8 cellular contexts compared by ENCODE assay signal in genomic region chr5:35198096-35198495, GRCh38. TPM values are rescaled to one million over a fixed set of nuclear protein-coding genes. Genes with fewer than 3 reads are reported as not detected.
DNase-seq lines count a peak whose midpoint lies in the region; ATAC-seq and TF ChIP-seq lines count a peak whose summit lies in the region.
"Had no signal": no experiment of that assay in that cellular context is flagged by ENCODE, and none has a peak within 500 bp of the region (broad histone marks: within the 10 kb centered on the region; RNA-seq: fewer than 3 reads in every experiment).

No MANE protein-coding gene starts in this region.

- H3K4me3 ChIP-seq in adrenal gland, result no peak overlapping the region
- H3K4me3 ChIP-seq: suprapubic skin had no signal

- H3K36me3 Mint-ChIP-seq in type B pancreatic cell, result no peaks in the 10 kb centered on the region

- peaks cover 19 to 23% of the 10 kb centered on the region in 2 donors for H3K4me1 ChIP-seq in adrenal gland (replicated peaks in 1 of 2)

- H3K27ac Mint-ChIP-seq in type B pancreatic cell, result peak overlapping the region; percentile 5

- intact Hi-C loops in adrenal gland (cut with DNase I), result no loop called here

- TF ChIP-seq EP300 in Ishikawa (IDR thresholded peaks at IDR 0.05; ENCODE audit: borderline replicate concordance), result no peak

- ATAC-seq in GM19324 (IDR thresholded peaks at IDR 0.05; ENCODE audit: low FRiP score, unreplicated experiment), result no peak

- no peaks in the 10 kb centered on the region for H3K9me3 Mint-ChIP-seq in type B pancreatic cell

- TF ChIP-seq CTCF in adrenal gland (IDR thresholded peaks at IDR 0.05) (no peak), type B pancreatic cell (conservative IDR thresholded peaks at IDR 0.05) (no peak)

- DNase-seq in adrenal gland (peak; percentile 70 to 88 (median 80)), left kidney (ENCODE audit: low read depth, low spot score) (peak; percentile 81), type B pancreatic cell (ENCODE audit: extremely low spot score, unreplicated experiment) (no peak), activated gamma-delta T cell (lab: John Stamatoyannopoulos, UW) (no peak)
- DNase-seq in effector CD8-positive, alpha-beta T cell (lab: John Stamatoyannopoulos, UW), result no peak

- no peaks in the 10 kb centered on the region for H3K36me3 ChIP-seq in adrenal gland (replicated peaks in 1 of 2)
- H3K36me3 ChIP-seq: suprapubic skin had no signal

- TF ChIP-seq POLR2A in adrenal gland (IDR thresholded peaks at IDR 0.05), result no peak

- TF ChIP-seq RAD21 in Ishikawa (IDR thresholded peaks at IDR 0.05; ENCODE audit: low read depth), result no peak

- no peak overlapping the region for H3K27ac ChIP-seq in adrenal gland

- H3K27me3 Mint-ChIP-seq in type B pancreatic cell, result no peaks in the 10 kb centered on the region

- H3K27me3 ChIP-seq in adrenal gland, result no peaks in the 10 kb centered on the region
- H3K27me3 ChIP-seq: suprapubic skin had no signal

- 8 to 24% (median 17%) methylated on average over 4 of the region's 4 CpGs for WGBS in adrenal gland, 4 donors

- H3K9me3 ChIP-seq in adrenal gland (replicated peaks in 1 of 3), result no peaks in the 10 kb centered on the region
- H3K9me3 ChIP-seq: suprapubic skin had no signal

- peak overlapping the region; percentile 20 for H3K4me3 Mint-ChIP-seq in type B pancreatic cell

- H3K4me1 Mint-ChIP-seq in type B pancreatic cell (ENCODE audit: unreplicated experiment), result peaks cover 43% of the 10 kb centered on the region

TF ChIP-seq in Ishikawa, 13 proteins besides CTCF, POLR2A, EP300 and RAD21:
- TF ChIP-seq, protein P1, sequence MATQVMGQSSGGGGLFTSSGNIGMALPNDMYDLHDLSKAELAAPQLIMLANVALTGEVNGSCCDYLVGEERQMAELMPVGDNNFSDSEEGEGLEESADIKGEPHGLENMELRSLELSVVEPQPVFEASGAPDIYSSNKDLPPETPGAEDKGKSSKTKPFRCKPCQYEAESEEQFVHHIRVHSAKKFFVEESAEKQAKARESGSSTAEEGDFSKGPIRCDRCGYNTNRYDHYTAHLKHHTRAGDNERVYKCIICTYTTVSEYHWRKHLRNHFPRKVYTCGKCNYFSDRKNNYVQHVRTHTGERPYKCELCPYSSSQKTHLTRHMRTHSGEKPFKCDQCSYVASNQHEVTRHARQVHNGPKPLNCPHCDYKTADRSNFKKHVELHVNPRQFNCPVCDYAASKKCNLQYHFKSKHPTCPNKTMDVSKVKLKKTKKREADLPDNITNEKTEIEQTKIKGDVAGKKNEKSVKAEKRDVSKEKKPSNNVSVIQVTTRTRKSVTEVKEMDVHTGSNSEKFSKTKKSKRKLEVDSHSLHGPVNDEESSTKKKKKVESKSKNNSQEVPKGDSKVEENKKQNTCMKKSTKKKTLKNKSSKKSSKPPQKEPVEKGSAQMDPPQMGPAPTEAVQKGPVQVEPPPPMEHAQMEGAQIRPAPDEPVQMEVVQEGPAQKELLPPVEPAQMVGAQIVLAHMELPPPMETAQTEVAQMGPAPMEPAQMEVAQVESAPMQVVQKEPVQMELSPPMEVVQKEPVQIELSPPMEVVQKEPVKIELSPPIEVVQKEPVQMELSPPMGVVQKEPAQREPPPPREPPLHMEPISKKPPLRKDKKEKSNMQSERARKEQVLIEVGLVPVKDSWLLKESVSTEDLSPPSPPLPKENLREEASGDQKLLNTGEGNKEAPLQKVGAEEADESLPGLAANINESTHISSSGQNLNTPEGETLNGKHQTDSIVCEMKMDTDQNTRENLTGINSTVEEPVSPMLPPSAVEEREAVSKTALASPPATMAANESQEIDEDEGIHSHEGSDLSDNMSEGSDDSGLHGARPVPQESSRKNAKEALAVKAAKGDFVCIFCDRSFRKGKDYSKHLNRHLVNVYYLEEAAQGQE (IDR thresholded peaks at IDR 0.05; ENCODE audit: low read depth), result no peak
- TF ChIP-seq CREB1 (IDR thresholded peaks at IDR 0.05; ENCODE audit: low read depth) (no peak), NFIC (IDR thresholded peaks at IDR 0.05) (peak; percentile 68), TCF12 (IDR thresholded peaks at IDR 0.05; ENCODE audit: low read depth) (peak; percentile 34; the same call in 1 of the 2 replicates)

RNA-seq across cellular contexts. Expression of gene PRLR, which starts 32.2 kb away (rescaled TPM):
- total RNA-seq in adrenal gland, result 100 to 1,000 TPM in 5 of 8 donors, 10 to 100 TPM in 3; 65.9 to 149 (median 103) TPM
- 10 to 100 TPM in 1 of 3 donors, 1 to 10 TPM in 2; 2.1 to 57.1 (median 2.7) TPM for polyA plus RNA-seq in adrenal gland
- total RNA-seq in type B pancreatic cell (ENCODE audit: low replicate concordance), result 6.7 and 10.0 TPM in 2 replicates

Comparison
In these comparisons a context has a peak if more than half of its experiments do, and no peak if none do; other contexts are left out.
1. DNase-seq: peak in adrenal gland (7 of 7) and left kidney (single experiment); none in type B pancreatic cell (single experiment), effector CD8-positive, alpha-beta T cell (single experiment) and activated gamma-delta T cell (single experiment).